22 cellular contexts compared by ENCODE assay signal in the genomic region with DNA sequence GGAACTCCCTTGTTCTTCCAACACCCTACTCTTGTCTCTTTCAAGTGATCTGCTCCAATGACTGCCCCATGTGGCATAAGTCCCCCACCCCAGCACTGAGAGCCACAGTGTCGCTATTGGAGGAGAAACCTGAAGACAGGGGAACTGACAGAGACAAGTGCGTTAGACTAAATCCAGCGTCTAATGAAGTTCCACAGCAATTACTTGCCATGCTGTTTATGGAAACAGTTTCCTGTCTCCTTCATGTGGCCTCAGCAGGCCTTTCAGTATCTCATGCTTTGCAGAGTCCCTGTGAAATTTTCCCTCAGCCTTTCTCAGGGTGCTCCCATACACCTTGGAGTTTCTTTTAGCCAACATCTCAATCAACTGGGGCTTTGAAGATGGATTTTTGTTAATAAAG.
DNase-seq lines count a peak whose midpoint lies in the region; ATAC-seq, FAIRE-seq and TF ChIP-seq lines count a peak whose summit lies in the region.
"Had no signal": no experiment of that assay in that cellular context is flagged by ENCODE, and none has a peak within 500 bp of the region (broad histone marks: within the 10 kb centered on the region; RNA-seq: fewer than 3 reads in every experiment).

No MANE protein-coding gene starts in this region.

- no peak overlapping the region for H3K4me3 ChIP-seq in CD8-positive, alpha-beta T cell (ENCODE audit: low read depth, low read length)
- no peak overlapping the region for H3K4me3 ChIP-seq in trophoblast cell (ENCODE audit: low read depth, low read length)
- no peak overlapping the region for H3K4me3 ChIP-seq in gastrocnemius medialis
- H3K4me3 ChIP-seq in small intestine (ENCODE audit: low read depth in 1 of 2, low read length in 2 of 2) = no peak overlapping the region
- no peak overlapping the region for H3K4me3 ChIP-seq in ascending aorta
- H3K4me3 ChIP-seq: prostate gland, sigmoid colon, tibial nerve had no signal

- no peak overlapping the region for H3K4me2 ChIP-seq in trophoblast cell (ENCODE audit: low read length)

- peaks cover 69% of the 10 kb centered on the region for H3K4me1 ChIP-seq in CD8-positive, alpha-beta T cell (ENCODE audit: insufficient read depth, low read length)
- H3K4me1 ChIP-seq in trophoblast cell (ENCODE audit: control insufficient read depth in 1 of 2, insufficient read depth in 2 of 2, low read length in 2 of 2) (peaks cover 2% of the 10 kb centered on the region in 2 experiments), gastrocnemius medialis (no peaks in the 10 kb centered on the region), small intestine (ENCODE audit: control insufficient read depth in 2 of 2, insufficient read depth in 1 of 2, low read depth in 1 of 2, low read length in 1 of 2) (peaks cover 0 to 3% of the 10 kb centered on the region in 2 donors), ascending aorta (no peaks in the 10 kb centered on the region)
- H3K4me1 ChIP-seq: prostate gland, sigmoid colon, tibial nerve had no signal

- ATAC-seq in CD8-positive, alpha-beta T cell = no peak
- no peak for ATAC-seq in gastrocnemius medialis
- ATAC-seq: left lobe of liver had no signal

- H3K9ac ChIP-seq in trophoblast cell (ENCODE audit: low read length) = no peak overlapping the region

- in situ Hi-C loops in gastrocnemius medialis (cut with MboI; ENCODE audit: low sequenced_read_pairs in 4 of 4) = no loop called here

- no peaks in the 10 kb centered on the region for H3K27me3 Mint-ChIP-seq in activated CD4-positive, alpha-beta memory T cell treated with anti-CD3 and anti-CD28 coated beads for 36 hours
- no peaks in the 10 kb centered on the region for H3K27me3 Mint-ChIP-seq in activated CD4-positive, alpha-beta memory T cell treated with anti-CD3 and anti-CD28 coated beads, Interleukin-2, amount 10 ng/mL, durations not matched to agents 7 days and 5 days
- H3K27me3 Mint-ChIP-seq in CD8-positive, alpha-beta T cell (ENCODE audit: low read depth) = no peaks in the 10 kb centered on the region
- no peaks in the 10 kb centered on the region for H3K27me3 Mint-ChIP-seq in activated T-helper 1 cell treated with anti-CD3 and anti-CD28 coated beads, Interleukin-12 subunit alpha, Interleukin-12 subunit beta, Interleukin-2, Interleukin-4 antibody, amounts not matched to agents 30 ng/mL and 10 ng/mL and 1 ng/mL, durations not matched to agents 14 hours and 24 hours and 36 hours (ENCODE audit: insufficient read depth)
- H3K27me3 Mint-ChIP-seq: memory B cell had no signal

- H2BK5ac ChIP-seq in trophoblast cell (ENCODE audit: low read depth, low read length, poor library complexity) = no peak overlapping the region

- no peak overlapping the region for H3K18ac ChIP-seq in trophoblast cell (ENCODE audit: low read length)

- H3K9me3 Mint-ChIP-seq in activated CD4-positive, alpha-beta memory T cell treated with anti-CD3 and anti-CD28 coated beads for 36 hours = peaks cover 23% of the 10 kb centered on the region
- H3K9me3 Mint-ChIP-seq in activated CD4-positive, alpha-beta memory T cell treated with anti-CD3 and anti-CD28 coated beads, Interleukin-2, amount 10 ng/mL, durations not matched to agents 7 days and 5 days = peaks cover 28% of the 10 kb centered on the region
- peaks cover 10% of the 10 kb centered on the region for H3K9me3 Mint-ChIP-seq in CD8-positive, alpha-beta T cell
- H3K9me3 Mint-ChIP-seq in activated T-helper 1 cell treated with anti-CD3 and anti-CD28 coated beads, Interleukin-12 subunit alpha, Interleukin-12 subunit beta, Interleukin-2, Interleukin-4 antibody, amounts not matched to agents 30 ng/mL and 10 ng/mL and 1 ng/mL, durations not matched to agents 14 hours and 24 hours and 36 hours = peaks cover 25% of the 10 kb centered on the region

- peaks cover 64% of the 10 kb centered on the region for H3K4me1 Mint-ChIP-seq in activated CD4-positive, alpha-beta memory T cell treated with anti-CD3 and anti-CD28 coated beads for 36 hours (ENCODE audit: low read depth)
- peaks cover 45% of the 10 kb centered on the region for H3K4me1 Mint-ChIP-seq in activated CD4-positive, alpha-beta memory T cell treated with anti-CD3 and anti-CD28 coated beads, Interleukin-2, amount 10 ng/mL, durations not matched to agents 7 days and 5 days
- peaks cover 84% of the 10 kb centered on the region for H3K4me1 Mint-ChIP-seq in CD8-positive, alpha-beta T cell (ENCODE audit: low read depth)
- peaks cover 69% of the 10 kb centered on the region for H3K4me1 Mint-ChIP-seq in activated T-helper 1 cell treated with anti-CD3 and anti-CD28 coated beads, Interleukin-12 subunit alpha, Interleukin-12 subunit beta, Interleukin-2, Interleukin-4 antibody, amounts not matched to agents 30 ng/mL and 10 ng/mL and 1 ng/mL, durations not matched to agents 14 hours and 24 hours and 36 hours (ENCODE audit: low read depth)

- no peak overlapping the region for H4K91ac ChIP-seq in trophoblast cell (ENCODE audit: low read depth, low read length)

- H3K36me3 ChIP-seq in CD8-positive, alpha-beta T cell (ENCODE audit: insufficient read depth, low read length) = no peaks in the 10 kb centered on the region
- no peaks in the 10 kb centered on the region for H3K36me3 ChIP-seq in trophoblast cell (ENCODE audit: control insufficient read depth in 1 of 2, insufficient read depth in 2 of 2, low read length in 2 of 2)
- no peaks in the 10 kb centered on the region for H3K36me3 ChIP-seq in gastrocnemius medialis
- no peaks in the 10 kb centered on the region for H3K36me3 ChIP-seq in small intestine (ENCODE audit: control insufficient read depth in 2 of 2, insufficient read depth in 2 of 2, low read length in 2 of 2)
- no peaks in the 10 kb centered on the region for H3K36me3 ChIP-seq in ascending aorta
- H3K36me3 ChIP-seq: neutrophil, prostate gland, sigmoid colon, tibial nerve had no signal

- H2BK12ac ChIP-seq in trophoblast cell (ENCODE audit: low read length) = no peak overlapping the region

- H3K4me3 Mint-ChIP-seq in activated CD4-positive, alpha-beta memory T cell treated with anti-CD3 and anti-CD28 coated beads for 36 hours = no peak overlapping the region
- no peak overlapping the region for H3K4me3 Mint-ChIP-seq in activated CD4-positive, alpha-beta memory T cell treated with anti-CD3 and anti-CD28 coated beads, Interleukin-2, amount 10 ng/mL, durations not matched to agents 7 days and 5 days
- H3K4me3 Mint-ChIP-seq in CD8-positive, alpha-beta T cell = peak overlapping the region; percentile 32
- H3K4me3 Mint-ChIP-seq in activated T-helper 1 cell treated with anti-CD3 and anti-CD28 coated beads, Interleukin-12 subunit alpha, Interleukin-12 subunit beta, Interleukin-2, Interleukin-4 antibody, amounts not matched to agents 30 ng/mL and 10 ng/mL and 1 ng/mL, durations not matched to agents 14 hours and 24 hours and 36 hours = peak overlapping the region; percentile 9
- H3K4me3 Mint-ChIP-seq: memory B cell had no signal

- no peak overlapping the region for H2AK5ac ChIP-seq in trophoblast cell (ENCODE audit: low read length)

- H4K8ac ChIP-seq in trophoblast cell (ENCODE audit: low read depth, low read length) = no peak overlapping the region

- no peak overlapping the region for H3K23ac ChIP-seq in trophoblast cell (ENCODE audit: low read length)

- TF ChIP-seq CTCF in CD8-positive, alpha-beta T cell (IDR thresholded peaks at IDR 0.05) = no peak
- no peak for TF ChIP-seq CTCF in gastrocnemius medialis (IDR thresholded peaks at IDR 0.05 in 4 of 5, conservative IDR thresholded peaks at IDR 0.05 in 1 of 5)
- no peak for TF ChIP-seq CTCF in ascending aorta (IDR thresholded peaks at IDR 0.05)

- CTCF ChIA-PET in activated CD4-positive, alpha-beta memory T cell treated with anti-CD3 and anti-CD28 coated beads for 36 hours (lab: Charles Lee) = interaction anchor here (0.7 kb wide), 1 partner anchor 33 kb away, joined by 4 read pairs; no protein-coding TSS in a partner anchor
- CTCF ChIA-PET in activated CD4-positive, alpha-beta memory T cell treated with anti-CD3 and anti-CD28 coated beads, Interleukin-2, amount 10 ng/mL, durations not matched to agents 7 days and 5 days (lab: Charles Lee) = no interaction called here
- CTCF ChIA-PET in CD8-positive, alpha-beta T cell (lab: Charles Lee) = interaction anchor here (1.0 to 6.3 kb wide), 4 partner anchors 8 to 164 kb away, joined by 3 to 44 read pairs (median 12); no protein-coding TSS in a partner anchor

- no peaks in the 10 kb centered on the region for H3K79me2 ChIP-seq in trophoblast cell (ENCODE audit: control insufficient read depth, insufficient read depth, low read length, poor library complexity)

- peak overlapping the region; percentile 35 for H3K27ac Mint-ChIP-seq in activated CD4-positive, alpha-beta memory T cell treated with anti-CD3 and anti-CD28 coated beads for 36 hours
- H3K27ac Mint-ChIP-seq in activated CD4-positive, alpha-beta memory T cell treated with anti-CD3 and anti-CD28 coated beads, Interleukin-2, amount 10 ng/mL, durations not matched to agents 7 days and 5 days = no peak overlapping the region
- H3K27ac Mint-ChIP-seq in CD8-positive, alpha-beta T cell = peak overlapping the region; percentile 93
- peak overlapping the region; percentile 66 for H3K27ac Mint-ChIP-seq in activated T-helper 1 cell treated with anti-CD3 and anti-CD28 coated beads, Interleukin-12 subunit alpha, Interleukin-12 subunit beta, Interleukin-2, Interleukin-4 antibody, amounts not matched to agents 30 ng/mL and 10 ng/mL and 1 ng/mL, durations not matched to agents 14 hours and 24 hours and 36 hours
- H3K27ac Mint-ChIP-seq: memory B cell had no signal

- no peaks in the 10 kb centered on the region for H3K79me1 ChIP-seq in trophoblast cell (ENCODE audit: low read length)

- no peak for FAIRE-seq in small intestine (lab: Jason Lieb, UNC)
- FAIRE-seq: GM19239 had no signal

- H3K14ac ChIP-seq in trophoblast cell (ENCODE audit: low read length) = no peak overlapping the region

- H3K27me3 ChIP-seq in CD8-positive, alpha-beta T cell (ENCODE audit: insufficient read depth, low read length) = no peaks in the 10 kb centered on the region
- no peaks in the 10 kb centered on the region for H3K27me3 ChIP-seq in trophoblast cell (ENCODE audit: insufficient read depth, low read length)
- H3K27me3 ChIP-seq in gastrocnemius medialis = no peaks in the 10 kb centered on the region
- no peaks in the 10 kb centered on the region for H3K27me3 ChIP-seq in small intestine (ENCODE audit: control insufficient read depth in 2 of 2, insufficient read depth in 2 of 2, low read length in 2 of 2)
- no peaks in the 10 kb centered on the region for H3K27me3 ChIP-seq in ascending aorta
- H3K27me3 ChIP-seq: neutrophil, sigmoid colon, tibial nerve had no signal

- WGBS in trophoblast cell (ENCODE audit: extremely low coverage, insufficient coverage, insufficient read length) = no CpG with 5 or more reads among the region's 3 CpGs
- WGBS in small intestine, 3 donors = 84 to 100% (median 92%) methylated on average over 3 of the region's 3 CpGs

- intact Hi-C loops in activated CD4-positive, alpha-beta memory T cell treated with anti-CD3 and anti-CD28 coated beads for 36 hours (cut with micrococcal nuclease) = no loop called here
- intact Hi-C loops in CD8-positive, alpha-beta T cell (cut with DNase I, micrococcal nuclease) = no loop called here
- intact Hi-C loops in activated T-helper 1 cell treated with anti-CD3 and anti-CD28 coated beads, Interleukin-12 subunit alpha, Interleukin-12 subunit beta, Interleukin-2, Interleukin-4 antibody, amounts not matched to agents 30 ng/mL and 10 ng/mL and 1 ng/mL, durations not matched to agents 14 hours and 24 hours and 36 hours (cut with micrococcal nuclease) = no loop called here
- intact Hi-C loops in gastrocnemius medialis (cut with DNase I; ENCODE audit: low total_unique reads) = no loop called here
- intact Hi-C loops in ascending aorta (cut with DNase I) = no loop called here

- POLR2A ChIA-PET in activated CD4-positive, alpha-beta memory T cell treated with anti-CD3 and anti-CD28 coated beads for 36 hours (lab: Charles Lee) = no interaction called here
- POLR2A ChIA-PET in activated CD4-positive, alpha-beta memory T cell treated with anti-CD3 and anti-CD28 coated beads, Interleukin-2, amount 10 ng/mL, durations not matched to agents 7 days and 5 days (lab: Charles Lee) = interaction anchor here (2.7 kb wide), 1 partner anchor 14 kb away, joined by 12 read pairs; no protein-coding TSS in a partner anchor
- POLR2A ChIA-PET in CD8-positive, alpha-beta T cell (lab: Charles Lee) = interaction anchor here (0.6 to 3.3 kb wide), 4 partner anchors 8 to 220 kb away, joined by 3 to 16 read pairs (median 4); no protein-coding TSS in a partner anchor

- H2AFZ ChIP-seq in trophoblast cell (ENCODE audit: insufficient read depth, low read length, poor library complexity) = no peak overlapping the region

- no peak for DNase-seq in activated CD4-positive, alpha-beta memory T cell treated with anti-CD3 and anti-CD28 coated beads for 36 hours
- no peak for DNase-seq in activated CD4-positive, alpha-beta memory T cell treated with anti-CD3 and anti-CD28 coated beads, Interleukin-2, amount 10 ng/mL, durations not matched to agents 7 days and 5 days
- DNase-seq in CD8-positive, alpha-beta T cell = no peak
- no peak for DNase-seq in activated T-helper 1 cell treated with anti-CD3 and anti-CD28 coated beads, Interleukin-12 subunit alpha, Interleukin-12 subunit beta, Interleukin-2, Interleukin-4 antibody, amounts not matched to agents 30 ng/mL and 10 ng/mL and 1 ng/mL, durations not matched to agents 14 hours and 24 hours and 36 hours (ENCODE audit: low spot score)
- no peak for DNase-seq in trophoblast cell
- DNase-seq in gastrocnemius medialis = no peak
- no peak for DNase-seq in small intestine
- DNase-seq in ascending aorta (ENCODE audit: low spot score in 2 of 2) = no peak
- DNase-seq: activated CD4-positive, alpha-beta T cell treated with anti-CD3 and anti-CD28 coated beads, Interleukin-2, amount 50 U/mL, for 4 hours; central memory CD4-positive, alpha-beta T cell; GDM1; NCI-H146; NCI-H446 treated with DMSO at 0.1 percent for 48 hours; OCI-M1; sigmoid colon had no signal

- peaks cover 21% of the 10 kb centered on the region for H3K36me3 Mint-ChIP-seq in activated CD4-positive, alpha-beta memory T cell treated with anti-CD3 and anti-CD28 coated beads for 36 hours
- H3K36me3 Mint-ChIP-seq in activated CD4-positive, alpha-beta memory T cell treated with anti-CD3 and anti-CD28 coated beads, Interleukin-2, amount 10 ng/mL, durations not matched to agents 7 days and 5 days (ENCODE audit: low read depth) = peaks cover 56% of the 10 kb centered on the region
- peaks cover 14% of the 10 kb centered on the region for H3K36me3 Mint-ChIP-seq in CD8-positive, alpha-beta T cell
- H3K36me3 Mint-ChIP-seq in activated T-helper 1 cell treated with anti-CD3 and anti-CD28 coated beads, Interleukin-12 subunit alpha, Interleukin-12 subunit beta, Interleukin-2, Interleukin-4 antibody, amounts not matched to agents 30 ng/mL and 10 ng/mL and 1 ng/mL, durations not matched to agents 14 hours and 24 hours and 36 hours (ENCODE audit: low read depth) = peaks cover 34% of the 10 kb centered on the region

- no peak overlapping the region for H3K27ac ChIP-seq in CD8-positive, alpha-beta T cell (ENCODE audit: low read depth, low read length)
- H3K27ac ChIP-seq in trophoblast cell (ENCODE audit: low read depth, low read length) = no peak overlapping the region
- no peak overlapping the region for H3K27ac ChIP-seq in gastrocnemius medialis
- no peak overlapping the region for H3K27ac ChIP-seq in small intestine (ENCODE audit: low read depth in 1 of 2, low read length in 1 of 2)
- H3K27ac ChIP-seq in ascending aorta = no peak overlapping the region
- H3K27ac ChIP-seq: neutrophil, prostate gland, sigmoid colon, tibial nerve, VCaP had no signal

- H3K4ac ChIP-seq in trophoblast cell (ENCODE audit: low read depth, low read length) = no peak overlapping the region

- no peak overlapping the region for H4K12ac ChIP-seq in trophoblast cell (ENCODE audit: low read depth, low read length)

- H2BK120ac ChIP-seq in trophoblast cell (ENCODE audit: insufficient read depth, low read length, poor library complexity) = peak overlapping the region; percentile 5

- no peak for TF ChIP-seq POLR2A in gastrocnemius medialis (IDR thresholded peaks at IDR 0.05)

- H3K9me3 ChIP-seq in CD8-positive, alpha-beta T cell (ENCODE audit: low read length) = peaks cover 14% of the 10 kb centered on the region
- peaks cover 4% of the 10 kb centered on the region for H3K9me3 ChIP-seq in trophoblast cell (ENCODE audit: insufficient read depth, low read depth, low read length)
- H3K9me3 ChIP-seq in gastrocnemius medialis = no peaks in the 10 kb centered on the region
- H3K9me3 ChIP-seq in small intestine (ENCODE audit: control insufficient read depth, low read depth) = no peaks in the 10 kb centered on the region
- H3K9me3 ChIP-seq in ascending aorta = no peaks in the 10 kb centered on the region
- H3K9me3 ChIP-seq: prostate gland had no signal

Comparison
In these comparisons a context has a peak if more than half of its experiments do, and no peak if none do; other contexts are left out.
1. H3K4me3 Mint-ChIP-seq: peak in CD8-positive, alpha-beta T cell (single experiment) and activated T-helper 1 cell treated with anti-CD3 and anti-CD28 coated beads, Interleukin-12 subunit alpha, Interleukin-12 subunit beta, Interleukin-2, Interleukin-4 antibody, amounts not matched to agents 30 ng/mL and 10 ng/mL and 1 ng/mL, durations not matched to agents 14 hours and 24 hours and 36 hours (single experiment); none in activated CD4-positive, alpha-beta memory T cell treated with anti-CD3 and anti-CD28 coated beads for 36 hours (single experiment) and activated CD4-positive, alpha-beta memory T cell treated with anti-CD3 and anti-CD28 coated beads, Interleukin-2, amount 10 ng/mL, durations not matched to agents 7 days and 5 days (single experiment).